8 cellular contexts compared by ENCODE assay signal in genomic region chr5:132283423-132284043, GRCh38. TPM values are rescaled to one million over a fixed set of nuclear protein-coding genes. Genes with fewer than 3 reads are reported as not detected.
A peak's percentile ranks its signal among the peaks of the same experiment; 100 is the strongest.
DNase-seq lines count a peak whose midpoint lies in the region; ATAC-seq, FAIRE-seq and TF ChIP-seq lines count a peak whose summit lies in the region.

No MANE protein-coding gene starts in this region.

- no peak overlapping the region for H3K4me2 ChIP-seq in OCI-LY7 (ENCODE audit: low read length)

- POLR2A ChIA-PET in OCI-LY7 (lab: Charles Lee), result no interaction called here

- no peak for TF ChIP-seq EP300 in sigmoid colon (IDR thresholded peaks at IDR 0.05)

- CTCF ChIA-PET in OCI-LY7 (lab: Charles Lee; ENCODE audit: unreplicated experiment), result no interaction called here

- H3K27ac ChIP-seq in OCI-LY7 (ENCODE audit: low read depth, low read length, poor library complexity, severe bottlenecking) (no peak overlapping the region), pancreas (no peak overlapping the region), sigmoid colon (no peak overlapping the region)

- no peaks in the 10 kb centered on the region for H3K36me3 ChIP-seq in OCI-LY7 (ENCODE audit: insufficient read depth, low read length)
- H3K36me3 ChIP-seq in pancreas, result no peaks in the 10 kb centered on the region
- H3K36me3 ChIP-seq in sigmoid colon, result no peaks in the 10 kb centered on the region

- no peaks in the 10 kb centered on the region for H3K79me2 ChIP-seq in OCI-LY7 (ENCODE audit: insufficient read depth, low read depth, low read length)

- no peaks in the 10 kb centered on the region for H3K9me3 ChIP-seq in OCI-LY7 (ENCODE audit: low read length)
- H3K9me3 ChIP-seq in pancreas, result no peaks in the 10 kb centered on the region
- no peaks in the 10 kb centered on the region for H3K9me3 ChIP-seq in sigmoid colon

- H3K9me2 ChIP-seq in OCI-LY7 (ENCODE audit: insufficient read depth, low read length), result no peaks in the 10 kb centered on the region

- no TSS peak for BruUV-seq in OCI-LY7 (replicated peaks; lab: Mats Ljungman, UMichigan)

- H3K4me3 ChIP-seq in OCI-LY7 (ENCODE audit: low read depth, low read length, poor library complexity, severe bottlenecking), result no peak overlapping the region
- no peak overlapping the region for H3K4me3 ChIP-seq in epithelial cell of esophagus (ENCODE audit: low read length)
- H3K4me3 ChIP-seq in pancreas, result no peak overlapping the region
- no peak overlapping the region for H3K4me3 ChIP-seq in sigmoid colon

- TF ChIP-seq CTCF in GM12872 (IDR thresholded peaks at IDR 0.05; ENCODE audit: insufficient read depth, low read depth, low read length) (peak; percentile 48), OCI-LY7 (conservative IDR thresholded peaks at IDR 0.05; ENCODE audit: low read length) (peak; percentile 54), epithelial cell of esophagus (IDR thresholded peaks at IDR 0.05; ENCODE audit: insufficient read depth, low read depth, low read length, missing control alignments) (peak; percentile 43), pancreas (IDR thresholded peaks at IDR 0.05) (peak; percentile 13 to 60 (median 32)), sigmoid colon (IDR thresholded peaks at IDR 0.05) (peak in 2 of 4 experiments; percentile 27 to 36)

- no peak for TF ChIP-seq POLR2A in sigmoid colon (IDR thresholded peaks at IDR 0.05)

- no peak for FAIRE-seq in pancreas (lab: Jason Lieb, UNC)

- 14 to 15% methylated on average over 5 of the region's 5 CpGs for WGBS in pancreas, 2 donors
- WGBS in sigmoid colon, 2 donors, result 18 to 59% methylated on average over 5 of the region's 5 CpGs

- peak; percentile 69 to 92 (median 76) for ATAC-seq in pancreas
- ATAC-seq in HG03159 (IDR thresholded peaks at IDR 0.05; ENCODE audit: unreplicated experiment), result no peak

- H3K27me3 ChIP-seq in pancreas, result no peaks in the 10 kb centered on the region
- no peaks in the 10 kb centered on the region for H3K27me3 ChIP-seq in sigmoid colon

- no peak overlapping the region for H2AFZ ChIP-seq in OCI-LY7 (ENCODE audit: low read length)

- no peaks in the 10 kb centered on the region for H4K20me1 ChIP-seq in OCI-LY7 (ENCODE audit: insufficient read depth, low read length)

- no peaks in the 10 kb centered on the region for H3K4me1 ChIP-seq in OCI-LY7 (ENCODE audit: insufficient read depth, low read length, poor library complexity, severe bottlenecking)
- H3K4me1 ChIP-seq in pancreas, result no peaks in the 10 kb centered on the region
- H3K4me1 ChIP-seq in sigmoid colon, result no peaks in the 10 kb centered on the region

- peak; percentile 15 for DNase-seq in OCI-LY7 (ENCODE audit: low spot score)
- peak; percentile 55 for DNase-seq in epithelial cell of esophagus (ENCODE audit: low read depth)
- peak in 1 of 6 donors; percentile 65 for DNase-seq in pancreas
- DNase-seq in sigmoid colon, result no peak
- no peak for DNase-seq in stimulated activated CD8-positive, alpha-beta memory T cell treated with anti-CD3 and anti-CD28 coated beads, Interleukin-4, amount 100 ng/mL, for 48 hours
- no peak for DNase-seq in iPS-NIHi11 (ENCODE audit: low spot score)

- intact Hi-C loops in OCI-LY7 (cut with micrococcal nuclease; ENCODE audit: unreplicated experiment), result no loop called here
- intact Hi-C loops in pancreas (cut with DNase I), result loop anchor here in 1 of 3 donors (10.0 kb wide), 1 partner anchor 49 kb away; no protein-coding TSS in a partner anchor
- intact Hi-C loops in sigmoid colon (cut with DNase I), result no loop called here

RNA-seq across cellular contexts. Expression of gene SLC22A4, which starts 10.7 kb away (rescaled TPM):
- total RNA-seq in OCI-LY7 (2014; rRNA removed; shearing (Covaris generic)), result not detected in 2 replicates
- total RNA-seq in OCI-LY7 (2022) (not detected in 2 replicates), pancreas (under 1 TPM; 0.08 to 0.61 (median 0.23) TPM), sigmoid colon (1 to 10 TPM in 2 of 4 donors, under 1 TPM in 2; 0.49 to 3.4 (median 0.95) TPM)
- polyA plus RNA-seq in pancreas (under 1 TPM; 0.34 to 0.92 TPM), sigmoid colon (1 to 10 TPM in 1 of 3 donors, under 1 TPM in 2; 0.58 to 1.2 (median 0.69) TPM)

RNA-seq across cellular contexts. Expression of gene PDLIM4, which starts 26.0 kb away (rescaled TPM):
- not detected in 2 replicates for total RNA-seq in OCI-LY7 (2014; rRNA removed; shearing (Covaris generic))
- total RNA-seq in OCI-LY7 (2022) (not detected in 2 replicates), pancreas (1 to 10 TPM in 5 of 6 donors, under 1 TPM in 1; 0.83 to 6.6 (median 1.9) TPM), sigmoid colon (100 to 1,000 TPM in 2 of 4 donors, 10 to 100 TPM in 2; 38.2 to 133 (median 90.1) TPM)
- polyA plus RNA-seq in pancreas (10 to 100 TPM in 1 of 2 donors, 1 to 10 TPM in 1; 3.3 to 10.7 TPM), sigmoid colon (10 to 100 TPM in 2 of 3 donors, 1 to 10 TPM in 1; 2.1 to 16.5 (median 11.4) TPM)

RNA-seq across cellular contexts. Expression of gene P4HA2, which starts 55.9 kb away (rescaled TPM):
- 7.2 and 8.9 TPM in 2 replicates for total RNA-seq in OCI-LY7 (2014; rRNA removed; shearing (Covaris generic))
- 0.32 and 0.33 TPM in 2 replicates for total RNA-seq in OCI-LY7 (2022)
- 10 to 100 TPM; 52.8 to 85.7 (median 64.3) TPM for total RNA-seq in pancreas
- 10 to 100 TPM; 28.3 to 34.7 TPM for polyA plus RNA-seq in pancreas
- 10 to 100 TPM; 23.9 to 35.2 (median 28.9) TPM for total RNA-seq in sigmoid colon
- polyA plus RNA-seq in sigmoid colon, result 10 to 100 TPM in 2 of 3 donors, 1 to 10 TPM in 1; 4.2 to 24.8 (median 12.5) TPM

Comparison
In these comparisons a context has a peak if more than half of its experiments do, and no peak if none do; other contexts are left out.
1. DNase-seq: peak in OCI-LY7 (single experiment) and epithelial cell of esophagus (single experiment); none in sigmoid colon (single experiment), stimulated activated CD8-positive, alpha-beta memory T cell treated with anti-CD3 and anti-CD28 coated beads, Interleukin-4, amount 100 ng/mL, for 48 hours (single experiment) and iPS-NIHi11 (single experiment).
2. RNA of gene PDLIM4, which starts 26.0 kb away (total RNA-seq): 38.2 to 133 TPM in sigmoid colon; 0.83 to 6.6 TPM in pancreas and not detected in OCI-LY7; every median in the first group is over 4 times any median in the second.